ENCODE assay signal across 12 cellular contexts in genomic region chr3:169299897-169300296, GRCh38.
"Had no signal": no experiment of that assay in that cellular context is flagged by ENCODE, and none has a peak within 500 bp of the region (broad histone marks: within the 10 kb centered on the region; RNA-seq: fewer than 3 reads in every experiment).

No MANE protein-coding gene starts in this region.

- DNase-seq: activated CD4-positive, CD25-positive, alpha-beta regulatory T cell treated with anti-CD3 and anti-CD28 coated beads, Interleukin-2, amount 50 U/mL, for 72 hours; activated naive CD4-positive, alpha-beta T cell; activated naive CD8-positive, alpha-beta T cell treated with anti-CD3 and anti-CD28 coated beads, Interleukin-2, amount 10 ng/mL, durations not matched to agents 7 days and 5 days; activated T-cell treated with anti-CD3 and anti-CD28 coated beads for 4 hours; anterior cingulate cortex; brain microvascular endothelial cell; lower lobe of right lung; naive thymus-derived CD4-positive, alpha-beta T cell; stimulated activated CD4-positive, alpha-beta T cell treated with anti-CD3 and anti-CD28 coated beads, Interleukin-1b, Interleukin-23, amount 100 ng/mL, for 48 hours had no signal

- H3K36me3 Mint-ChIP-seq: activated naive CD8-positive, alpha-beta T cell treated with anti-CD3 and anti-CD28 coated beads, Interleukin-2, amount 10 ng/mL, durations not matched to agents 7 days and 5 days; naive thymus-derived CD4-positive, alpha-beta T cell had no signal

- H3K4me1 ChIP-seq: parathyroid adenoma had no signal

- H3K27ac ChIP-seq: brain microvascular endothelial cell, lower lobe of right lung, neutrophil, parathyroid adenoma, thoracic aorta had no signal

- ATAC-seq: naive thymus-derived CD4-positive, alpha-beta T cell had no signal

- H3K9me3 ChIP-seq: lower lobe of right lung, neutrophil, thoracic aorta had no signal

- H3K27me3 ChIP-seq: brain microvascular endothelial cell had no signal

- H3K4me1 Mint-ChIP-seq: activated naive CD8-positive, alpha-beta T cell treated with anti-CD3 and anti-CD28 coated beads, Interleukin-2, amount 10 ng/mL, durations not matched to agents 7 days and 5 days; naive thymus-derived CD4-positive, alpha-beta T cell had no signal

- H3K36me3 ChIP-seq: brain microvascular endothelial cell, lower lobe of right lung, neutrophil, thoracic aorta had no signal

- H3K4me3 Mint-ChIP-seq: activated naive CD8-positive, alpha-beta T cell treated with anti-CD3 and anti-CD28 coated beads, Interleukin-2, amount 10 ng/mL, durations not matched to agents 7 days and 5 days; naive thymus-derived CD4-positive, alpha-beta T cell had no signal

- H3K4me3 ChIP-seq: lower lobe of right lung, thoracic aorta had no signal

- H3K9me3 Mint-ChIP-seq: activated naive CD8-positive, alpha-beta T cell treated with anti-CD3 and anti-CD28 coated beads, Interleukin-2, amount 10 ng/mL, durations not matched to agents 7 days and 5 days had no signal

- H3K27ac Mint-ChIP-seq: activated naive CD8-positive, alpha-beta T cell treated with anti-CD3 and anti-CD28 coated beads, Interleukin-2, amount 10 ng/mL, durations not matched to agents 7 days and 5 days; naive thymus-derived CD4-positive, alpha-beta T cell had no signal
